ENCODE assay signal across 8 cellular contexts in the genomic region with DNA sequence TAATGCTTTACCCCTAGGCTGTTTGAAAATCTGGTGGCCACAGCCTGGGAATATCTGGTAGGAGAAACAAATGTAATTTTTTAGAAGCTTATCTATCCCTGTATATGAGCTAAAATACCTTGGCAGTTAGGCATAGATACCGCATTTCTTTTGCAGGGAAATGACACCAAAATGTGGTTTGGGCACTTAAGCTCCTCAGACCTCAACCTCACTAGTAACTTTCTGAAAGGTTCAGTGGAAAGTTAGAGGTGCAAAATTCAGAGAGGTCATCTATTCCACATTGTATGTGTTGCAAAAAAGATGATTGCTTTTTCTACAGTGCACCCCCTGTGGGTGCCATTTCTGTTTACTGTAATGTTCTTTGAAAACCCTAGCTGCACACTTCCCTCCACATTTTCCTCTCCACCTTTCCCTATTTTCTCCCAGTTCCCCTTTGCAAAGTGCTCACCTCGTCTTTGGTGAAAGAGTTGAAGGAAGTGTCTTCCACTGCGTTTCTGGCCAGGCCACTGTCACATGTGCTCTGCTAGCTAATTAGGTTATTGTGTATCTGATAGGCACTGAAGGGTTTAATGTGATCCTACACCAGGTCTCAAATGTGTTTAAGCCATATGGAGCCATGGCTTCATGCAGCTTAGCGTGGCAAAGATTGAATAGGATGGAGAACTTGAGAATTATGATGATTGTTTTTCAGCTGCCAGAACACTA. TPM values are rescaled to one million over a fixed set of nuclear protein-coding genes. Genes with fewer than 3 reads are reported as not detected.
DNase-seq lines count a peak whose midpoint lies in the region; ATAC-seq and TF ChIP-seq lines count a peak whose summit lies in the region.

No MANE protein-coding gene starts in this region.

- intact Hi-C loops in adrenal gland (cut with DNase I) (no loop called here), aorta (cut with DNase I) (no loop called here)

- H3K4me3 ChIP-seq in GM06990 (replicated peaks; ENCODE audit: low read depth, low read length) (peak overlapping the region; percentile 75), adrenal gland (peak overlapping the region in 2 of 4 donors; percentile 76 to 78), aorta (ENCODE audit: low read length in 2 of 2) (peak overlapping the region; percentile 87 to 93)

- DNase-seq in GM06990 (ENCODE audit: extremely low read depth, insufficient read length), result no peak
- DNase-seq in NCI-H2029 treated with DMSO at 0.1 percent for 48 hours (lab: John Stamatoyannopoulos, UW), result peak; percentile 19
- no peak for DNase-seq in adrenal gland
- DNase-seq in memory B cell (ENCODE audit: low spot score in 2 of 2), result no peak
- no peak for DNase-seq in aorta
- no peak for DNase-seq in NCI-H1417 treated with DMSO at 0.1 percent for 48 hours (lab: John Stamatoyannopoulos, UW)
- DNase-seq in stimulated activated CD8-positive, alpha-beta memory T cell treated with anti-CD3 and anti-CD28 coated beads, Interleukin-4, amount 100 ng/mL, for 48 hours, result no peak

- 16 to 26% (median 20%) methylated on average over 4 of the region's 4 CpGs for WGBS in adrenal gland, 4 donors
- 10 to 12% methylated on average over 4 of the region's 4 CpGs for WGBS in aorta, 2 donors

- H3K27me3 Mint-ChIP-seq in memory B cell, result no peaks in the 10 kb centered on the region

- H3K27ac Mint-ChIP-seq in memory B cell, result peak overlapping the region; percentile 49

- ATAC-seq in memory B cell (ENCODE audit: low read depth) (no peak), aorta (ENCODE audit: low FRiP score) (no peak), GM21390 (IDR thresholded peaks at IDR 0.05; ENCODE audit: unreplicated experiment) (no peak)

- H3K36me3 ChIP-seq in GM06990 (ENCODE audit: control insufficient read depth, insufficient read depth, low read length) (no peaks in the 10 kb centered on the region; the same call in 1 of the 2 replicates), adrenal gland (replicated peaks in 1 of 2) (no peaks in the 10 kb centered on the region), aorta (ENCODE audit: control insufficient read depth in 1 of 2, insufficient read depth in 2 of 2, low read length in 1 of 2) (peaks cover 0 to 2% of the 10 kb centered on the region in 2 donors)

- H3K27ac ChIP-seq in adrenal gland (peak overlapping the region in 4 of 5 donors; percentile 84 to 96 (median 92)), aorta (ENCODE audit: low read depth in 1 of 2, low read length in 2 of 2) (peak overlapping the region; percentile 31 to 51)

- no peaks in the 10 kb centered on the region for H3K27me3 ChIP-seq in GM06990 (replicated peaks; ENCODE audit: control insufficient read depth, insufficient read depth, low read length)
- H3K27me3 ChIP-seq in adrenal gland, result no peaks in the 10 kb centered on the region
- H3K27me3 ChIP-seq in aorta (ENCODE audit: control insufficient read depth in 1 of 2, insufficient read depth in 2 of 2, low read length in 1 of 2), result no peaks in the 10 kb centered on the region

- TF ChIP-seq CTCF in GM06990 (IDR thresholded peaks at IDR 0.05; ENCODE audit: insufficient read depth, low read length, poor library complexity, severe bottlenecking) (no peak), adrenal gland (IDR thresholded peaks at IDR 0.05) (no peak)

- H3K36me3 Mint-ChIP-seq in memory B cell, result peaks cover 8% of the 10 kb centered on the region

- H3K4me1 Mint-ChIP-seq in memory B cell, result peaks cover 47% of the 10 kb centered on the region

- no peak for TF ChIP-seq POLR2A in adrenal gland (IDR thresholded peaks at IDR 0.05)

- no peaks in the 10 kb centered on the region for H3K9me3 Mint-ChIP-seq in memory B cell

- H3K9me3 ChIP-seq in adrenal gland (replicated peaks in 1 of 3) (no peaks in the 10 kb centered on the region), aorta (ENCODE audit: control insufficient read depth, low read length) (no peaks in the 10 kb centered on the region)

- peaks cover 32 to 60% of the 10 kb centered on the region in 2 donors for H3K4me1 ChIP-seq in adrenal gland (replicated peaks in 1 of 2)
- H3K4me1 ChIP-seq in aorta (ENCODE audit: control insufficient read depth in 1 of 2, insufficient read depth in 2 of 2, low read length in 2 of 2), result peaks cover 0 to 4% of the 10 kb centered on the region in 2 donors

- H3K4me3 Mint-ChIP-seq in memory B cell, result peak overlapping the region; percentile 80

RNA-seq across cellular contexts. Expression of a gene that starts 1.3 kb away (rescaled TPM):
- total RNA-seq in adrenal gland (10 to 100 TPM; 25.9 to 56.8 (median 44.8) TPM), aorta (10 to 100 TPM; 44.5 to 52.3 TPM)
- polyA plus RNA-seq in adrenal gland (10 to 100 TPM; 22.5 to 59.3 (median 28.6) TPM), aorta (10 to 100 TPM; 16.4 to 25.9 TPM)
